29 cellular contexts compared by ENCODE assay signal in the genomic region with DNA sequence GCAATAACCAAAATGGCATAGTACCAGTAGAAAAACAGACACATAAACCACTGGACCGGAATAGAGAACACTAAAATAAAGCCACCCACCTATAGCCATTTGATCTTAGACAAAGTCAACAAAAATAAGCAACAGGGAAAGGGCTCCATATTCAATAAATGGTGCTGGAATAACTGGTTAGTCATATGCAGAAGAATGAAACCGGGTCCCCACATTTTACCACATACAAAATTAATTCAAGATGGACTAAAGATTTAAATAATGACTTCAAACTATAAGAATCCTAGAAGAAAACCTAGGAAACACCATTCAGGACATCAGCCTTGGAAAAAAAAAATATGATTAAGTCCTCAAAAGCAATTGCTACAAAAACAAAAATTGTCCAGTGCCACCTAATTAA. TPM values are rescaled to one million over a fixed set of nuclear protein-coding genes. Genes with fewer than 3 reads are reported as not detected.
"Had no signal": no experiment of that assay in that cellular context is flagged by ENCODE, and none has a peak within 500 bp of the region (broad histone marks: within the 10 kb centered on the region; RNA-seq: fewer than 3 reads in every experiment).

No MANE protein-coding gene starts in this region.

- H3K27me3 Mint-ChIP-seq: activated CD4-positive, alpha-beta T cell treated with anti-CD3 and anti-CD28 coated beads for 36 hours; activated naive CD8-positive, alpha-beta T cell; naive thymus-derived CD8-positive, alpha-beta T cell; stimulated activated naive CD8-positive, alpha-beta T cell treated with anti-CD3 and anti-CD28 coated beads, Interleukin-15, Interleukin-2, amounts not matched to agents 100 ng/mL and 50 ng/mL, for 24 hours had no signal

- H3K27me3 ChIP-seq: adrenal gland, breast epithelium, gastrocnemius medialis, left lung, pancreas had no signal

- H3K27ac Mint-ChIP-seq: activated CD4-positive, alpha-beta T cell treated with anti-CD3 and anti-CD28 coated beads for 36 hours; activated CD8-positive, alpha-beta T cell treated with anti-CD3 and anti-CD28 coated beads, Interleukin-2, amount 10 ng/mL, durations not matched to agents 7 days and 5 days; activated naive CD8-positive, alpha-beta T cell; activated T-cell treated with anti-CD3 and anti-CD28 coated beads, Interleukin-2, amount 50 U/mL, for 72 hours; naive thymus-derived CD8-positive, alpha-beta T cell; stimulated activated naive CD8-positive, alpha-beta T cell treated with anti-CD3 and anti-CD28 coated beads, Interleukin-15, Interleukin-2, amounts not matched to agents 100 ng/mL and 50 ng/mL, for 24 hours had no signal

- H3K4me3 Mint-ChIP-seq: activated CD4-positive, alpha-beta T cell treated with anti-CD3 and anti-CD28 coated beads for 36 hours; activated CD8-positive, alpha-beta T cell treated with anti-CD3 and anti-CD28 coated beads, Interleukin-2, amount 10 ng/mL, durations not matched to agents 7 days and 5 days; activated naive CD8-positive, alpha-beta T cell; activated T-cell treated with anti-CD3 and anti-CD28 coated beads, Interleukin-2, amount 50 U/mL, for 72 hours; naive thymus-derived CD8-positive, alpha-beta T cell; neural crest cell; stimulated activated naive CD8-positive, alpha-beta T cell treated with anti-CD3 and anti-CD28 coated beads, Interleukin-15, Interleukin-2, amounts not matched to agents 100 ng/mL and 50 ng/mL, for 24 hours had no signal

- H3K9me3 ChIP-seq: adrenal gland, breast epithelium, gastrocnemius medialis, left lung, lower lobe of right lung, pancreas, prostate gland, thoracic aorta had no signal

- H3K9me3 Mint-ChIP-seq: neural crest cell; stimulated activated naive CD8-positive, alpha-beta T cell treated with anti-CD3 and anti-CD28 coated beads, Interleukin-15, Interleukin-2, amounts not matched to agents 100 ng/mL and 50 ng/mL, for 24 hours had no signal

- H3K27ac ChIP-seq: adrenal gland, breast epithelium, gastrocnemius medialis, left lung, lower lobe of right lung, pancreas, prostate gland, thoracic aorta had no signal

- H3K4me3 ChIP-seq: adrenal gland, breast epithelium, gastrocnemius medialis, left lung, lower lobe of right lung, pancreas, prostate gland, skin epidermis, thoracic aorta had no signal

- H3K36me3 Mint-ChIP-seq: activated naive CD8-positive, alpha-beta T cell; naive thymus-derived CD8-positive, alpha-beta T cell had no signal

- DNase-seq: activated CD4-positive, alpha-beta T cell treated with anti-CD3 and anti-CD28 coated beads for 36 hours; activated CD4-positive, CD25-positive, alpha-beta regulatory T cell; activated CD8-positive, alpha-beta T cell treated with anti-CD3 and anti-CD28 coated beads, Interleukin-2, amount 10 ng/mL, durations not matched to agents 7 days and 5 days; activated naive CD4-positive, alpha-beta T cell treated with Interleukin-2 at 50 U/mL for 16 hours; activated T-cell treated with anti-CD3 and anti-CD28 coated beads for 4 hours; activated T-cell treated with anti-CD3 and anti-CD28 coated beads, Interleukin-2, amount 50 U/mL, for 72 hours; adrenal gland; aorta; central memory CD4-positive, alpha-beta T cell; gastrocnemius medialis; glutamatergic neuron; left lung; lower lobe of right lung; mesenchymal stem cell; naive thymus-derived CD8-positive, alpha-beta T cell; nucleus accumbens; pancreas; retina; stimulated activated CD4-positive, alpha-beta T cell treated with anti-CD3 and anti-CD28 coated beads, Interleukin-12 subunit alpha, Interleukin-12 subunit beta, amount 100 ng/mL, for 4 hours; stimulated activated CD4-positive, alpha-beta T cell treated with anti-CD3 and anti-CD28 coated beads, Interleukin-4, amount 100 ng/mL, for 1 hour; trophoblast cell had no signal

- H3K4me1 Mint-ChIP-seq: activated CD4-positive, alpha-beta T cell treated with anti-CD3 and anti-CD28 coated beads for 36 hours; naive thymus-derived CD8-positive, alpha-beta T cell; neural crest cell had no signal

- H3K36me3 ChIP-seq: adrenal gland, breast epithelium, gastrocnemius medialis, left lung, lower lobe of right lung, pancreas, prostate gland, thoracic aorta had no signal

- H3K4me1 ChIP-seq: adrenal gland, breast epithelium, gastrocnemius medialis, left lung, lower lobe of right lung, pancreas, prostate gland had no signal

- ATAC-seq: activated CD4-positive, alpha-beta T cell treated with anti-CD3 and anti-CD28 coated beads for 36 hours; activated CD8-positive, alpha-beta T cell treated with anti-CD3 and anti-CD28 coated beads, Interleukin-2, amount 10 ng/mL, durations not matched to agents 7 days and 5 days; activated T-cell treated with anti-CD3 and anti-CD28 coated beads, Interleukin-2, amount 50 U/mL, for 72 hours; gastrocnemius medialis; left lung; lower lobe of right lung; naive thymus-derived CD8-positive, alpha-beta T cell; pancreas; sciatic nerve had no signal

RNA-seq across cellular contexts. Expression of a gene that starts 30.1 kb away (rescaled TPM):
- total RNA-seq: activated CD4-positive, alpha-beta T cell treated with anti-CD3 and anti-CD28 coated beads for 36 hours; activated CD8-positive, alpha-beta T cell treated with anti-CD3 and anti-CD28 coated beads, Interleukin-2, amount 10 ng/mL, durations not matched to agents 7 days and 5 days; activated T-cell treated with anti-CD3 and anti-CD28 coated beads, Interleukin-2, amount 50 U/mL, for 72 hours; naive thymus-derived CD8-positive, alpha-beta T cell had no signal
- polyA plus RNA-seq: naive thymus-derived CD8-positive, alpha-beta T cell had no signal
